Comparison of ENCODE assay signal across 2 cellular contexts in the genomic region with DNA sequence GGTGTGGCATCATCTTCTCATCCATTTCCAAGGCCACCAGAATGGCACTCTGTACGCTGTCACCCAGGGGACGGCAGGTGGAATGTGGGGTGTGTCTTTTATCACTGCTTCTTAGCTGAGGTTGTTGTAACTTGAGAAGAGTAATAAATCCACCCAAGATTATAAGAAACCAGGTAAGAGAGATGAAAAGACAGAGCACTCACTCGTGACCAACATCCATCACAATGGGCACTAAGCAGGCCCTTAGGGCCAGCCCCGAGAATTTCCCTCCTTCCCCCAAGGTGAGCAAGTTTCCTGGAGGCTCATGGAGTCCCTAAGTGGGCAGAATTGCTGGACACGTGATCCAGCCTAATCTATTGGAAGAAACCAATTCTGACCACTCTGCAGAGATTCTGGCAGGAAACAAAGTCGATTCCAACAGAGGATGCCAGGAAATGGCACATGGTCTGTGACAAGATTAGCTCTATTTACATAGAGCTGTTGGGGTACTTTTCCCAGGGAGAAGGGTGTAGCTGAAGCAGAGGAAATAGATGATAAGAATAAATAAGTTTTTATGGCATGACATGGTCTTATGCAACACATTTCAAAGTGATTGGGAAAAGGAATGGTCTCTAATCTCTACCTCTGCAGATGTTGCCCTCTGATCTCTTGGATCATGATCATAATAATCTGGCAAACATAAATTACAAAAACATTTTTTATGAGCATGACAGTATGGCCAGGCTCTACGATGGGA.
TF ChIP-seq lines count a peak whose summit lies in the region.

No MANE protein-coding gene starts in this region.

TF ChIP-seq in liver, 16 proteins besides CTCF, POLR2A, EP300 and RAD21 (continued from another document):
- TF ChIP-seq ZBTB33 (IDR thresholded peaks at IDR 0.05) (no peak), HNF4A (conservative IDR thresholded peaks at IDR 0.05) (no peak), SP1 (IDR thresholded peaks at IDR 0.05) (no peak)
TF ChIP-seq in liver: peak in this region for 1.

TF ChIP-seq in HepG2, 621 proteins besides CTCF, POLR2A, EP300 and RAD21 (continued from another document):
- TF ChIP-seq, protein P1, sequence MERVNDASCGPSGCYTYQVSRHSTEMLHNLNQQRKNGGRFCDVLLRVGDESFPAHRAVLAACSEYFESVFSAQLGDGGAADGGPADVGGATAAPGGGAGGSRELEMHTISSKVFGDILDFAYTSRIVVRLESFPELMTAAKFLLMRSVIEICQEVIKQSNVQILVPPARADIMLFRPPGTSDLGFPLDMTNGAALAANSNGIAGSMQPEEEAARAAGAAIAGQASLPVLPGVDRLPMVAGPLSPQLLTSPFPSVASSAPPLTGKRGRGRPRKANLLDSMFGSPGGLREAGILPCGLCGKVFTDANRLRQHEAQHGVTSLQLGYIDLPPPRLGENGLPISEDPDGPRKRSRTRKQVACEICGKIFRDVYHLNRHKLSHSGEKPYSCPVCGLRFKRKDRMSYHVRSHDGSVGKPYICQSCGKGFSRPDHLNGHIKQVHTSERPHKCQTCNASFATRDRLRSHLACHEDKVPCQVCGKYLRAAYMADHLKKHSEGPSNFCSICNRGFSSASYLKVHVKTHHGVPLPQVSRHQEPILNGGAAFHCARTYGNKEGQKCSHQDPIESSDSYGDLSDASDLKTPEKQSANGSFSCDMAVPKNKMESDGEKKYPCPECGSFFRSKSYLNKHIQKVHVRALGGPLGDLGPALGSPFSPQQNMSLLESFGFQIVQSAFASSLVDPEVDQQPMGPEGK (CRISPR knock-in tag; IDR thresholded peaks at IDR 0.05) = no peak
- TF ChIP-seq GTF2F1 (IDR thresholded peaks at IDR 0.05; ENCODE audit: low read length) (no peak), TGIF2 (CRISPR knock-in tag; IDR thresholded peaks at IDR 0.05) (no peak), ZNF296 (CRISPR knock-in tag; conservative IDR thresholded peaks at IDR 0.05) (no peak), AHR (CRISPR knock-in tag; IDR thresholded peaks at IDR 0.05) (no peak), RXRA (CRISPR knock-in tag; IDR thresholded peaks at IDR 0.05) (no peak), FOXM1 (CRISPR knock-in tag; IDR thresholded peaks at IDR 0.05) (no peak), KMT2A (CRISPR knock-in tag; IDR thresholded peaks at IDR 0.05) (no peak), ZNF674 (CRISPR knock-in tag; IDR thresholded peaks at IDR 0.05; ENCODE audit: low read depth) (no peak), ZNF274 (CRISPR knock-in tag; IDR thresholded peaks at IDR 0.05) (no peak), ZNF383 (CRISPR knock-in tag; IDR thresholded peaks at IDR 0.05; ENCODE audit: borderline replicate concordance) (no peak), ZNF557 (CRISPR knock-in tag; IDR thresholded peaks at IDR 0.05) (no peak), ZMAT5 (CRISPR knock-in tag; IDR thresholded peaks at IDR 0.05; ENCODE audit: borderline replicate concordance, low read depth) (no peak)
- TF ChIP-seq, protein P2, sequence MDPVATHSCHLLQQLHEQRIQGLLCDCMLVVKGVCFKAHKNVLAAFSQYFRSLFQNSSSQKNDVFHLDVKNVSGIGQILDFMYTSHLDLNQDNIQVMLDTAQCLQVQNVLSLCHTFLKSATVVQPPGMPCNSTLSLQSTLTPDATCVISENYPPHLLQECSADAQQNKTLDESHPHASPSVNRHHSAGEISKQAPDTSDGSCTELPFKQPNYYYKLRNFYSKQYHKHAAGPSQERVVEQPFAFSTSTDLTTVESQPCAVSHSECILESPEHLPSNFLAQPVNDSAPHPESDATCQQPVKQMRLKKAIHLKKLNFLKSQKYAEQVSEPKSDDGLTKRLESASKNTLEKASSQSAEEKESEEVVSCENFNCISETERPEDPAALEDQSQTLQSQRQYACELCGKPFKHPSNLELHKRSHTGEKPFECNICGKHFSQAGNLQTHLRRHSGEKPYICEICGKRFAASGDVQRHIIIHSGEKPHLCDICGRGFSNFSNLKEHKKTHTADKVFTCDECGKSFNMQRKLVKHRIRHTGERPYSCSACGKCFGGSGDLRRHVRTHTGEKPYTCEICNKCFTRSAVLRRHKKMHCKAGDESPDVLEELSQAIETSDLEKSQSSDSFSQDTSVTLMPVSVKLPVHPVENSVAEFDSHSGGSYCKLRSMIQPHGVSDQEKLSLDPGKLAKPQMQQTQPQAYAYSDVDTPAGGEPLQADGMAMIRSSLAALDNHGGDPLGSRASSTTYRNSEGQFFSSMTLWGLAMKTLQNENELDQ (CRISPR knock-in tag; IDR thresholded peaks at IDR 0.05; ENCODE audit: borderline replicate concordance) = no peak
